7 cellular contexts compared by ENCODE assay signal in the genomic region with DNA sequence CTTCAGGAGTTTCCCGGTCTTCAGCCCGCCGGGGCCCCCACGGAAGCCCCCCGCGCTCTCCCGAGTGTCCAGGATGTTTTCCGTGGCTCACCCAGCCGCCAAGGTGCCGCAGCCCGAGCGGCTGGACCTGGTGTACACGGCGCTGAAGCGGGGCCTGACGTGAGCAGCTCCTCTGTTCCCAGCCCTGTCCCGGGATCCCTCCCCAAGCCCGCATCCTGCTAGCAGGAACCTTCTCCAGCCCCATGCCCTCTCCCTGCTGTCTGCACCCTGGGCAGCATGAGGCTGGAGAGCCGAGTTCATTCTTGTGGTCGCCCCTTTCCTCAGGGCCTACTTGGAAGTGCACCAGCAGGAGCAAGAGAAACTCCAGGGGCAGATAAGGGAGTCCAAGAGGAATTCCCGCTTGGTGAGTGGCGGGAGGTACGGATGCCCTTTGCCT. TPM values are rescaled to one million over a fixed set of nuclear protein-coding genes. Genes with fewer than 3 reads are reported as not detected.
DNase-seq lines count a peak whose midpoint lies in the region; ATAC-seq and TF ChIP-seq lines count a peak whose summit lies in the region.
"Had no signal": no experiment of that assay in that cellular context is flagged by ENCODE, and none has a peak within 500 bp of the region (broad histone marks: within the 10 kb centered on the region; RNA-seq: fewer than 3 reads in every experiment).

No MANE protein-coding gene starts in this region.

- H3K27me3 ChIP-seq in heart right ventricle (no peaks in the 10 kb centered on the region), uterus (no peaks in the 10 kb centered on the region)

- peak overlapping the region; percentile 27 to 87 (median 84) for H3K27ac Mint-ChIP-seq in immature natural killer cell

- no peak for TF ChIP-seq CTCF in heart right ventricle (IDR thresholded peaks at IDR 0.05)
- no peak for TF ChIP-seq CTCF in uterus (IDR thresholded peaks at IDR 0.05)

- H3K4me1 Mint-ChIP-seq in immature natural killer cell: peaks cover 43 to 47% of the 10 kb centered on the region in 2 donors

- H3K9me3 Mint-ChIP-seq in immature natural killer cell: no peaks in the 10 kb centered on the region

- H3K36me3 ChIP-seq in heart right ventricle (peaks cover 0 to 59% (median 44%) of the 10 kb centered on the region in 9 donors), uterus (no peaks in the 10 kb centered on the region)

- WGBS in heart right ventricle, 2 donors: 33 to 41% methylated on average over 23 of the region's 23 CpGs

- H3K9me3 ChIP-seq in heart right ventricle (no peaks in the 10 kb centered on the region), uterus (no peaks in the 10 kb centered on the region)

- DNase-seq in heart right ventricle (no peak), Right ventricle myocardium inferior (ENCODE audit: missing footprints) (no peak), immature natural killer cell (no peak), uterus (no peak), DMS 273 (lab: John Stamatoyannopoulos, UW; ENCODE audit: unreplicated experiment) (no peak), NOMO-1 treated with dmso at 0.1 percent for 144 hours (lab: John Stamatoyannopoulos, UW; ENCODE audit: unreplicated experiment) (no peak)

- no peak for TF ChIP-seq POLR2A in uterus (IDR thresholded peaks at IDR 0.05)

- peak overlapping the region; percentile 75 to 80 (median 78) for H3K4me3 Mint-ChIP-seq in immature natural killer cell

- H3K4me1 ChIP-seq in heart right ventricle (peaks cover 15 to 95% (median 67%) of the 10 kb centered on the region in 9 donors), uterus (peaks cover 0 to 15% of the 10 kb centered on the region in 2 donors)

- intact Hi-C loops in heart right ventricle (cut with DNase I): no loop called here
- intact Hi-C loops in Right ventricle myocardium inferior (cut with DNase I): no loop called here
- intact Hi-C loops in uterus (cut with DNase I; ENCODE audit: low total_unique reads): no loop called here

- no peak for ATAC-seq in heart right ventricle
- ATAC-seq in Right ventricle myocardium inferior: no peak

- peaks cover 0 to 14% (median 5%) of the 10 kb centered on the region in 3 donors for H3K36me3 Mint-ChIP-seq in immature natural killer cell

- peaks cover 2 to 10% (median 4%) of the 10 kb centered on the region in 3 donors for H3K27me3 Mint-ChIP-seq in immature natural killer cell (ENCODE audit: low read depth in 3 of 3)

- H3K4me3 ChIP-seq in heart right ventricle (peak overlapping the region; percentile 56 to 94 (median 85)), uterus (peak overlapping the region; percentile 45 to 55)

- H3K27ac ChIP-seq in heart right ventricle: peak overlapping the region in 9 of 10 donors; percentile 91 to 99 (median 98)
- peak overlapping the region; percentile 81 to 84 for H3K27ac ChIP-seq in uterus

RNA-seq across cellular contexts. Expression of a gene that starts 10.1 kb away (rescaled TPM):
- total RNA-seq in heart right ventricle (10 to 100 TPM; 45.9 to 86.1 (median 73.8) TPM), Right ventricle myocardium inferior (68.4 TPM), uterus (100 to 1,000 TPM in 1 of 4 donors, 10 to 100 TPM in 3; 48.2 to 137 (median 57.4) TPM)
- polyA plus RNA-seq in heart right ventricle (10 to 100 TPM; 40.0 to 66.9 TPM), immature natural killer cell (1 to 10 TPM; 2.0 to 7.5 (median 3.3) TPM)

RNA-seq across cellular contexts. Expression of a gene that starts 23.6 kb away (rescaled TPM):
- total RNA-seq in heart right ventricle (10 to 100 TPM; 20.5 to 31.0 (median 24.8) TPM), Right ventricle myocardium inferior (28.2 TPM), uterus (10 to 100 TPM; 24.8 to 54.1 (median 43.7) TPM)
- polyA plus RNA-seq in heart right ventricle (10 to 100 TPM; 11.9 to 20.7 TPM), immature natural killer cell (10 to 100 TPM; 24.8 to 60.4 (median 28.4) TPM)

RNA-seq across cellular contexts. Expression of a gene that starts 55.3 kb away (rescaled TPM):
- total RNA-seq in heart right ventricle: not detected
- polyA plus RNA-seq in heart right ventricle: under 1 TPM in 1 of 2 donors, not detected in 1; 0.10 TPM
- total RNA-seq in Right ventricle myocardium inferior: not detected
- polyA plus RNA-seq in immature natural killer cell: not detected
- not detected for total RNA-seq in uterus
- total RNA-seq: G401 had no signal

RNA-seq across cellular contexts. Expression of a gene that starts 57.7 kb away (rescaled TPM):
- 10 to 100 TPM; 57.4 to 84.7 (median 67.5) TPM for total RNA-seq in heart right ventricle
- polyA plus RNA-seq in heart right ventricle: 10 to 100 TPM; 12.8 to 73.3 TPM
- 67.7 TPM for total RNA-seq in Right ventricle myocardium inferior
- 100 to 1,000 TPM; 192 to 330 (median 205) TPM for polyA plus RNA-seq in immature natural killer cell
- 100 to 1,000 TPM in 2 of 4 donors, 10 to 100 TPM in 2; 67.4 to 243 (median 100) TPM for total RNA-seq in uterus
